Comparison of ENCODE assay signal across 8 cellular contexts in genomic region chr17:21239680-21240374, GRCh38. TPM values are rescaled to one million over a fixed set of nuclear protein-coding genes. Genes with fewer than 3 reads are reported as not detected.
DNase-seq lines count a peak whose midpoint lies in the region; ATAC-seq and TF ChIP-seq lines count a peak whose summit lies in the region.

No MANE protein-coding gene starts in this region.

- H3K27ac Mint-ChIP-seq in CD8-positive, alpha-beta T cell, result no peak overlapping the region
- H3K27ac Mint-ChIP-seq in WTC11, result peak overlapping the region; percentile 70; the same call in 1 of the 2 replicates

- 76% methylated on average over 13 of the region's 13 CpGs for WGBS in suprapubic skin

- no peaks in the 10 kb centered on the region for H3K27me3 Mint-ChIP-seq in CD8-positive, alpha-beta T cell (ENCODE audit: low read depth)
- H3K27me3 Mint-ChIP-seq in WTC11 (ENCODE audit: low read depth), result peaks cover 4% of the 10 kb centered on the region; the same call in 1 of the 2 replicates

- TF ChIP-seq POLR2A in suprapubic skin (IDR thresholded peaks at IDR 0.05), result no peak

- no peaks in the 10 kb centered on the region for H3K36me3 ChIP-seq in CD8-positive, alpha-beta T cell (ENCODE audit: insufficient read depth, low read length)
- no peaks in the 10 kb centered on the region for H3K36me3 ChIP-seq in HUES48 (ENCODE audit: control insufficient read depth, insufficient read depth, low read length)
- H3K36me3 ChIP-seq in suprapubic skin, result peaks cover 22% of the 10 kb centered on the region

- no peaks in the 10 kb centered on the region for H3K9me3 ChIP-seq in CD8-positive, alpha-beta T cell (ENCODE audit: low read length)
- H3K9me3 ChIP-seq in HUES48 (ENCODE audit: control insufficient read depth, insufficient read depth, low read length) (no peaks in the 10 kb centered on the region), suprapubic skin (no peaks in the 10 kb centered on the region)

- H3K4me1 ChIP-seq in CD8-positive, alpha-beta T cell (ENCODE audit: insufficient read depth, low read length), result no peaks in the 10 kb centered on the region
- H3K4me1 ChIP-seq in HUES48 (ENCODE audit: control insufficient read depth, insufficient read depth, low read length) (peaks cover 8% of the 10 kb centered on the region; the same call in 1 of the 2 replicates), suprapubic skin (peaks cover 12% of the 10 kb centered on the region)

- H3K27me3 ChIP-seq in CD8-positive, alpha-beta T cell (ENCODE audit: insufficient read depth, low read length), result no peaks in the 10 kb centered on the region
- H3K27me3 ChIP-seq in HUES48 (ENCODE audit: control insufficient read depth, insufficient read depth, low read length) (no peaks in the 10 kb centered on the region), suprapubic skin (no peaks in the 10 kb centered on the region)

- H3K36me3 Mint-ChIP-seq in CD8-positive, alpha-beta T cell, result no peaks in the 10 kb centered on the region
- no peaks in the 10 kb centered on the region for H3K36me3 Mint-ChIP-seq in WTC11

- TF ChIP-seq CTCF in CD8-positive, alpha-beta T cell (IDR thresholded peaks at IDR 0.05), result peak; percentile 30
- TF ChIP-seq CTCF in WTC11 (IDR thresholded peaks at IDR 0.05), result peak; percentile 36
- TF ChIP-seq CTCF in suprapubic skin (IDR thresholded peaks at IDR 0.05), result peak in 1 of 2 donors; percentile 37

- POLR2A ChIA-PET in CD8-positive, alpha-beta T cell (lab: Charles Lee), result no interaction called here
- POLR2A ChIA-PET in WTC11 (lab: Charles Lee), result interaction anchor here (0.9 kb wide), 1 partner anchor 14 kb away, joined by 3 read pairs; the partner anchor contains the start of gene NATD1

- peaks cover 1% of the 10 kb centered on the region for H3K4me1 Mint-ChIP-seq in CD8-positive, alpha-beta T cell (ENCODE audit: low read depth)
- H3K4me1 Mint-ChIP-seq in WTC11, result peaks cover 26% of the 10 kb centered on the region

- intact Hi-C loops in CD8-positive, alpha-beta T cell (cut with DNase I, micrococcal nuclease), result no loop called here

- ATAC-seq in CD8-positive, alpha-beta T cell, result peak; percentile 49
- ATAC-seq in WTC11 (peak; percentile 77), HG02970 (IDR thresholded peaks at IDR 0.05; ENCODE audit: low FRiP score, unreplicated experiment) (no peak)

- DNase-seq in CD8-positive, alpha-beta T cell, result no peak
- DNase-seq in WTC11 (ENCODE audit: low spot score), result peak; percentile 31
- DNase-seq in islet precursor cell, result peak; percentile 89
- DNase-seq in ureter (ENCODE audit: low spot score), result no peak
- no peak for DNase-seq in suprapubic skin (ENCODE audit: low spot score in 2 of 2)
- DNase-seq in NCI-H1048 (lab: John Stamatoyannopoulos, UW), result no peak

- CTCF ChIA-PET in CD8-positive, alpha-beta T cell (lab: Charles Lee), result interaction anchor here (0.8 to 1.4 kb wide), 4 partner anchors 16 to 120 kb away, joined by 3 to 5 read pairs (median 4); no protein-coding TSS in a partner anchor
- CTCF ChIA-PET in WTC11 (lab: Charles Lee), result interaction anchor here (0.6 to 2.5 kb wide), 30 partner anchors 9 to 273 kb away, joined by 3 to 19 read pairs (median 4); partner anchors contain the start of genes DHRS7B, TMEM11 and USP22

- no peak overlapping the region for H3K4me3 ChIP-seq in CD8-positive, alpha-beta T cell (ENCODE audit: low read depth, low read length)
- H3K4me3 ChIP-seq in HUES48 (ENCODE audit: low read depth, low read length) (no peak overlapping the region), suprapubic skin (no peak overlapping the region)

- H3K4me3 Mint-ChIP-seq in CD8-positive, alpha-beta T cell, result no peak overlapping the region
- H3K4me3 Mint-ChIP-seq in WTC11, result no peak overlapping the region

- no peak overlapping the region for H3K9ac ChIP-seq in HUES48 (ENCODE audit: low read depth, low read length)

- TF ChIP-seq EP300 in suprapubic skin (IDR thresholded peaks at IDR 0.05), result no peak

- H3K27ac ChIP-seq in CD8-positive, alpha-beta T cell (ENCODE audit: low read depth, low read length), result no peak overlapping the region
- peak overlapping the region; percentile 71 for H3K27ac ChIP-seq in HUES48 (ENCODE audit: low read depth, low read length)
- no peak overlapping the region for H3K27ac ChIP-seq in suprapubic skin

- no peaks in the 10 kb centered on the region for H3K9me3 Mint-ChIP-seq in CD8-positive, alpha-beta T cell
- H3K9me3 Mint-ChIP-seq in WTC11, result no peaks in the 10 kb centered on the region

TF ChIP-seq in WTC11, 78 proteins besides CTCF, POLR2A, EP300 and RAD21 (continues in another document):
- TF ChIP-seq FOXK1 (CRISPR knock-in tag; IDR thresholded peaks at IDR 0.05) (no peak), PRRX2 (CRISPR knock-in tag; IDR thresholded peaks at IDR 0.05) (no peak), HMGXB4 (CRISPR knock-in tag; IDR thresholded peaks at IDR 0.05) (no peak), ZNF121 (CRISPR knock-in tag; IDR thresholded peaks at IDR 0.05) (peak; percentile 92; the same call in 1 of the 2 replicates), FOXP1 (CRISPR knock-in tag; IDR thresholded peaks at IDR 0.05; ENCODE audit: borderline replicate concordance) (0 out of 2 replicates have a peak, but pooled peaks have one; percentile 9), ZNF281 (CRISPR knock-in tag; IDR thresholded peaks at IDR 0.05) (no peak), GABPB1 (CRISPR knock-in tag; IDR thresholded peaks at IDR 0.05) (no peak), ETV6 (CRISPR knock-in tag; IDR thresholded peaks at IDR 0.05) (no peak)
- TF ChIP-seq, protein P1, sequence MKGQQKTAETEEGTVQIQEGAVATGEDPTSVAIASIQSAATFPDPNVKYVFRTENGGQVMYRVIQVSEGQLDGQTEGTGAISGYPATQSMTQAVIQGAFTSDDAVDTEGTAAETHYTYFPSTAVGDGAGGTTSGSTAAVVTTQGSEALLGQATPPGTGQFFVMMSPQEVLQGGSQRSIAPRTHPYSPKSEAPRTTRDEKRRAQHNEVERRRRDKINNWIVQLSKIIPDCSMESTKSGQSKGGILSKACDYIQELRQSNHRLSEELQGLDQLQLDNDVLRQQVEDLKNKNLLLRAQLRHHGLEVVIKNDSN (CRISPR knock-in tag; IDR thresholded peaks at IDR 0.05), result no peak

RNA-seq across cellular contexts. Expression of gene NATD1, which starts 13.4 kb away (rescaled TPM):
- total RNA-seq in CD8-positive, alpha-beta T cell, result 1 to 10 TPM; 6.3 to 6.6 TPM
- total RNA-seq in WTC11 (2021), result 10.1 to 11.2 TPM (median 11.1 TPM) in 3 replicates
- total RNA-seq in ureter, result 5.6 TPM
- 10 to 100 TPM; 11.2 to 21.1 (median 14.6) TPM for total RNA-seq in suprapubic skin

RNA-seq across cellular contexts. Expression of gene TMEM11, which starts 25.9 kb away (rescaled TPM):
- total RNA-seq in CD8-positive, alpha-beta T cell, result 10 to 100 TPM; 23.4 to 26.2 TPM
- total RNA-seq in WTC11 (2021) (32.9 to 37.0 TPM (median 33.9 TPM) in 3 replicates), ureter (20.4 TPM), suprapubic skin (10 to 100 TPM; 25.6 to 38.0 (median 33.8) TPM)

RNA-seq across cellular contexts. Expression of gene MAP2K3, which starts 44.7 kb away (rescaled TPM):
- total RNA-seq in CD8-positive, alpha-beta T cell, result 10 to 100 TPM; 59.9 to 63.8 TPM
- total RNA-seq in WTC11 (2021) (33.7 to 39.7 TPM (median 35.3 TPM) in 3 replicates), ureter (55.2 TPM), suprapubic skin (10 to 100 TPM; 54.5 to 97.4 (median 72.9) TPM)

Comparison
In these comparisons a context has a peak if more than half of its experiments do, and no peak if none do; other contexts are left out.
1. DNase-seq: peak in WTC11 (single experiment) and islet precursor cell (single experiment); none in CD8-positive, alpha-beta T cell (0 of 7), ureter (single experiment), suprapubic skin (0 of 2) and NCI-H1048 (single experiment).